In the genomic region with DNA sequence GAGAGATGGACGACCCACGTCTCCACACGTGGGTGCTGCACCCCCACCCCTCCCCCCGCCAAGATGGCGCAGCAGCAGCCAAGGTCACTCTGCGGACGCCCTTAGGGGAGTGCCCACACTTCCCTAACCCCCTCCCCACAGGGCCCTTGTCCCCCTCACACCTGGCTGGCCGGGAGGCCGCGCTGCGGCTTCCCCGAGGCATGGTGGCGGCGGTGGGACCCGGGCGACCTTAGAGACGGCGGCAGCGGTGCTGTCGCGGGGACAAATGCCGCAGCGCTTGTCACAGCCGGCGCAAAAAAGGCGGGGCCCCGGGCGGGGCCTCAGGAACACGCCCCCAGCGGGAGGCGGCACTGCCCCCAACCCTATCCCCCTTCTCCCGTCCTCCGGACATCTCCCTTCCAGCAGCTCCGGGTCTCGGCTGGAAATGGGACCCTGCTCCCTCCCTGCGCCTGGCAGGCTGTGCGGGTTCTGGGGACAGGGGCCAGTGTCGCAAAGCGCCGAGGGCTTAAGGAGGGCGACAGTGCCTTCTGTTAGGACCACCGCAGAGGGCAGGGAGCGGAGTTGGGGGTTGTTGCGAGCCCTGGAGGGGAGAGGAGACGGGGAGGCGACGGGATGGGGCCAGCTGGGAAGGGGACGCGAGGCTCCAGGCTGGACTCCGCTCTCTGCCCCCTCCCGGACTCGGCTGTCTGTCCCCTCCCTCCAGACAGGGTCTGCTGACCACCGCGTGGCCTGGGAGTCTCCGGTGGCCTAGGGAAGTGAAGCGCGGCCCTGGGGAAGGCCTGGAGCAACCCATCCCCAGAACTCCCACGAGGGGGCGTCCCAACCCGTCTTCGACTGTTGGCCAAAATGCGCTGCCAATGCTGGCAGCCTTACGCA, we compare ENCODE assay signal across 1 cellular context.
TF ChIP-seq lines count a peak whose summit lies in the region.

A gene (minus strand): TSS at position 300 of the 876 bp plus-strand sequence. CDS start 98 bp downstream, at position 202.

TF ChIP-seq in HepG2, 621 proteins besides CTCF, POLR2A, EP300 and RAD21 (continued from another document and continues in another):
- TF ChIP-seq NFYC (CRISPR knock-in tag; IDR thresholded peaks at IDR 0.05) (no peak), FOXK1 (CRISPR knock-in tag; IDR thresholded peaks at IDR 0.05; ENCODE audit: borderline replicate concordance, low read depth) (0 out of 2 replicates have a peak, but pooled peaks have one; percentile 10), MZF1 (CRISPR knock-in tag; IDR thresholded peaks at IDR 0.05; ENCODE audit: borderline replicate concordance) (no peak), KLF11 (CRISPR knock-in tag; IDR thresholded peaks at IDR 0.05) (0 out of 2 replicates have a peak, but pooled peaks have one; percentile 0), ZBTB1 (CRISPR knock-in tag; IDR thresholded peaks at IDR 0.05; ENCODE audit: borderline replicate concordance) (no peak), BRCA1 (CRISPR knock-in tag; IDR thresholded peaks at IDR 0.05) (no peak), SCMH1 (CRISPR knock-in tag; IDR thresholded peaks at IDR 0.05; ENCODE audit: borderline replicate concordance) (no peak), NR2F2 (IDR thresholded peaks at IDR 0.05; ENCODE audit: borderline replicate concordance, low read depth) (peak; percentile 24; the same call in 1 of the 2 replicates), ZNF577 (CRISPR knock-in tag; IDR thresholded peaks at IDR 0.05; ENCODE audit: borderline replicate concordance, low read depth) (no peak), PTBP1 (IDR thresholded peaks at IDR 0.05; ENCODE audit: low read depth, low read length, poor library complexity, severe bottlenecking) (no peak), ZNF468 (CRISPR knock-in tag; IDR thresholded peaks at IDR 0.05) (no peak), GABPB1 (CRISPR knock-in tag; IDR thresholded peaks at IDR 0.05) (peak; percentile 62), ZNF530 (CRISPR knock-in tag; IDR thresholded peaks at IDR 0.05; ENCODE audit: low read depth) (no peak), ZNF337 (CRISPR knock-in tag; IDR thresholded peaks at IDR 0.05; ENCODE audit: borderline replicate concordance, low read depth) (no peak), DNMT3B (CRISPR knock-in tag; conservative IDR thresholded peaks at IDR 0.05) (0 out of 2 replicates have a peak, but pooled peaks have one; percentile 63), POLR2G (IDR thresholded peaks at IDR 0.05; ENCODE audit: low read depth, low read length) (peak; percentile 88), XRCC5 (optimal IDR thresholded peaks at IDR 0.05; ENCODE audit: low read length) (peak; percentile 83), KDM6A (CRISPR knock-in tag; IDR thresholded peaks at IDR 0.05; ENCODE audit: low read depth) (no peak), SRSF9 (IDR thresholded peaks at IDR 0.05; ENCODE audit: borderline replicate concordance, insufficient read depth, low read depth, low read length, poor library complexity, severe bottlenecking) (no peak)
- TF ChIP-seq, protein P1, sequence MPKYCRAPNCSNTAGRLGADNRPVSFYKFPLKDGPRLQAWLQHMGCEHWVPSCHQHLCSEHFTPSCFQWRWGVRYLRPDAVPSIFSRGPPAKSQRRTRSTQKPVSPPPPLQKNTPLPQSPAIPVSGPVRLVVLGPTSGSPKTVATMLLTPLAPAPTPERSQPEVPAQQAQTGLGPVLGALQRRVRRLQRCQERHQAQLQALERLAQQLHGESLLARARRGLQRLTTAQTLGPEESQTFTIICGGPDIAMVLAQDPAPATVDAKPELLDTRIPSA (CRISPR knock-in tag; IDR thresholded peaks at IDR 0.05; ENCODE audit: borderline replicate concordance): no peak; the same call in 1 of the 2 replicates
- TF ChIP-seq, protein P2, sequence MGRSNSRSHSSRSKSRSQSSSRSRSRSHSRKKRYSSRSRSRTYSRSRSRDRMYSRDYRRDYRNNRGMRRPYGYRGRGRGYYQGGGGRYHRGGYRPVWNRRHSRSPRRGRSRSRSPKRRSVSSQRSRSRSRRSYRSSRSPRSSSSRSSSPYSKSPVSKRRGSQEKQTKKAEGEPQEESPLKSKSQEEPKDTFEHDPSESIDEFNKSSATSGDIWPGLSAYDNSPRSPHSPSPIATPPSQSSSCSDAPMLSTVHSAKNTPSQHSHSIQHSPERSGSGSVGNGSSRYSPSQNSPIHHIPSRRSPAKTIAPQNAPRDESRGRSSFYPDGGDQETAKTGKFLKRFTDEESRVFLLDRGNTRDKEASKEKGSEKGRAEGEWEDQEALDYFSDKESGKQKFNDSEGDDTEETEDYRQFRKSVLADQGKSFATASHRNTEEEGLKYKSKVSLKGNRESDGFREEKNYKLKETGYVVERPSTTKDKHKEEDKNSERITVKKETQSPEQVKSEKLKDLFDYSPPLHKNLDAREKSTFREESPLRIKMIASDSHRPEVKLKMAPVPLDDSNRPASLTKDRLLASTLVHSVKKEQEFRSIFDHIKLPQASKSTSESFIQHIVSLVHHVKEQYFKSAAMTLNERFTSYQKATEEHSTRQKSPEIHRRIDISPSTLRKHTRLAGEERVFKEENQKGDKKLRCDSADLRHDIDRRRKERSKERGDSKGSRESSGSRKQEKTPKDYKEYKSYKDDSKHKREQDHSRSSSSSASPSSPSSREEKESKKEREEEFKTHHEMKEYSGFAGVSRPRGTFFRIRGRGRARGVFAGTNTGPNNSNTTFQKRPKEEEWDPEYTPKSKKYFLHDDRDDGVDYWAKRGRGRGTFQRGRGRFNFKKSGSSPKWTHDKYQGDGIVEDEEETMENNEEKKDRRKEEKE (IDR thresholded peaks at IDR 0.05): no peak
- TF ChIP-seq, protein P3, sequence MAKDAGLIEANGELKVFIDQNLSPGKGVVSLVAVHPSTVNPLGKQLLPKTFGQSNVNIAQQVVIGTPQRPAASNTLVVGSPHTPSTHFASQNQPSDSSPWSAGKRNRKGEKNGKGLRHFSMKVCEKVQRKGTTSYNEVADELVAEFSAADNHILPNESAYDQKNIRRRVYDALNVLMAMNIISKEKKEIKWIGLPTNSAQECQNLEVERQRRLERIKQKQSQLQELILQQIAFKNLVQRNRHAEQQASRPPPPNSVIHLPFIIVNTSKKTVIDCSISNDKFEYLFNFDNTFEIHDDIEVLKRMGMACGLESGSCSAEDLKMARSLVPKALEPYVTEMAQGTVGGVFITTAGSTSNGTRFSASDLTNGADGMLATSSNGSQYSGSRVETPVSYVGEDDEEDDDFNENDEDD (CRISPR knock-in tag; IDR thresholded peaks at IDR 0.05; ENCODE audit: borderline replicate concordance): no peak; the same call in 1 of the 2 replicates
- TF ChIP-seq, protein P4, sequence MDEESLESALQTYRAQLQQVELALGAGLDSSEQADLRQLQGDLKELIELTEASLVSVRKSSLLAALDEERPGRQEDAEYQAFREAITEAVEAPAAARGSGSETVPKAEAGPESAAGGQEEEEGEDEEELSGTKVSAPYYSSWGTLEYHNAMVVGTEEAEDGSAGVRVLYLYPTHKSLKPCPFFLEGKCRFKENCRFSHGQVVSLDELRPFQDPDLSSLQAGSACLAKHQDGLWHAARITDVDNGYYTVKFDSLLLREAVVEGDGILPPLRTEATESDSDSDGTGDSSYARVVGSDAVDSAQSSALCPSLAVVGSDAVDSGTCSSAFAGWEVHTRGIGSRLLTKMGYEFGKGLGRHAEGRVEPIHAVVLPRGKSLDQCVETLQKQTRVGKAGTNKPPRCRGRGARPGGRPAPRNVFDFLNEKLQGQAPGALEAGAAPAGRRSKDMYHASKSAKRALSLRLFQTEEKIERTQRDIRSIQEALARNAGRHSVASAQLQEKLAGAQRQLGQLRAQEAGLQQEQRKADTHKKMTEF (CRISPR knock-in tag; IDR thresholded peaks at IDR 0.05): peak; percentile 59
- TF ChIP-seq, protein P5, sequence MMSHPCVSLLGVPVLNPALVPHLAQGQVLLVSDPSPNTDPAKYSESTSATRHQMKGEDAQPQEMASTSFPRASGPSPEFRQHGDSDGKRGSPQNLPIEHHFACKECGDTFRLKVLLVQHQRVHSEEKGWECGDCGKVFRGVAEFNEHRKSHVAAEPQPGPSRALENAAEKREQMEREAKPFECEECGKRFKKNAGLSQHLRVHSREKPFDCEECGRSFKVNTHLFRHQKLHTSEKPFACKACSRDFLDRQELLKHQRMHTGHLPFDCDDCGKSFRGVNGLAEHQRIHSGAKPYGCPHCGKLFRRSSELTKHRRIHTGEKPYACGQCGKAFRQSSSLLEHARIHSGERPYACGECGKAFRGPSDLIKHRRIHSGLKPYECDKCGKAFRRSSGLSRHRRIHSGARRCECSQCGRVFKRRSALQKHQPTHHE (CRISPR knock-in tag; IDR thresholded peaks at IDR 0.05; ENCODE audit: borderline replicate concordance): peak; percentile 16; the same call in 1 of the 2 replicates
- TF ChIP-seq, protein P6, sequence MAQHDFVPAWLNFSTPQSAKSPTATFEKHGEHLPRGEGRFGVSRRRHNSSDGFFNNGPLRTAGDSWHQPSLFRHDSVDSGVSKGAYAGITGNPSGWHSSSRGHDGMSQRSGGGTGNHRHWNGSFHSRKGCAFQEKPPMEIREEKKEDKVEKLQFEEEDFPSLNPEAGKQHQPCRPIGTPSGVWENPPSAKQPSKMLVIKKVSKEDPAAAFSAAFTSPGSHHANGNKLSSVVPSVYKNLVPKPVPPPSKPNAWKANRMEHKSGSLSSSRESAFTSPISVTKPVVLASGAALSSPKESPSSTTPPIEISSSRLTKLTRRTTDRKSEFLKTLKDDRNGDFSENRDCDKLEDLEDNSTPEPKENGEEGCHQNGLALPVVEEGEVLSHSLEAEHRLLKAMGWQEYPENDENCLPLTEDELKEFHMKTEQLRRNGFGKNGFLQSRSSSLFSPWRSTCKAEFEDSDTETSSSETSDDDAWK (CRISPR knock-in tag; IDR thresholded peaks at IDR 0.05): no peak
- TF ChIP-seq, protein P7, sequence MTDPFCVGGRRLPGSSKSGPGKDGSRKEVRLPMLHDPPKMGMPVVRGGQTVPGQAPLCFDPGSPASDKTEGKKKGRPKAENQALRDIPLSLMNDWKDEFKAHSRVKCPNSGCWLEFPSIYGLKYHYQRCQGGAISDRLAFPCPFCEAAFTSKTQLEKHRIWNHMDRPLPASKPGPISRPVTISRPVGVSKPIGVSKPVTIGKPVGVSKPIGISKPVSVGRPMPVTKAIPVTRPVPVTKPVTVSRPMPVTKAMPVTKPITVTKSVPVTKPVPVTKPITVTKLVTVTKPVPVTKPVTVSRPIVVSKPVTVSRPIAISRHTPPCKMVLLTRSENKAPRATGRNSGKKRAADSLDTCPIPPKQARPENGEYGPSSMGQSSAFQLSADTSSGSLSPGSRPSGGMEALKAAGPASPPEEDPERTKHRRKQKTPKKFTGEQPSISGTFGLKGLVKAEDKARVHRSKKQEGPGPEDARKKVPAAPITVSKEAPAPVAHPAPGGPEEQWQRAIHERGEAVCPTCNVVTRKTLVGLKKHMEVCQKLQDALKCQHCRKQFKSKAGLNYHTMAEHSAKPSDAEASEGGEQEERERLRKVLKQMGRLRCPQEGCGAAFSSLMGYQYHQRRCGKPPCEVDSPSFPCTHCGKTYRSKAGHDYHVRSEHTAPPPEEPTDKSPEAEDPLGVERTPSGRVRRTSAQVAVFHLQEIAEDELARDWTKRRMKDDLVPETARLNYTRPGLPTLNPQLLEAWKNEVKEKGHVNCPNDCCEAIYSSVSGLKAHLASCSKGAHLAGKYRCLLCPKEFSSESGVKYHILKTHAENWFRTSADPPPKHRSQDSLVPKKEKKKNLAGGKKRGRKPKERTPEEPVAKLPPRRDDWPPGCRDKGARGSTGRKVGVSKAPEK (CRISPR knock-in tag; IDR thresholded peaks at IDR 0.05; ENCODE audit: borderline replicate concordance): no peak
- TF ChIP-seq, protein P8, sequence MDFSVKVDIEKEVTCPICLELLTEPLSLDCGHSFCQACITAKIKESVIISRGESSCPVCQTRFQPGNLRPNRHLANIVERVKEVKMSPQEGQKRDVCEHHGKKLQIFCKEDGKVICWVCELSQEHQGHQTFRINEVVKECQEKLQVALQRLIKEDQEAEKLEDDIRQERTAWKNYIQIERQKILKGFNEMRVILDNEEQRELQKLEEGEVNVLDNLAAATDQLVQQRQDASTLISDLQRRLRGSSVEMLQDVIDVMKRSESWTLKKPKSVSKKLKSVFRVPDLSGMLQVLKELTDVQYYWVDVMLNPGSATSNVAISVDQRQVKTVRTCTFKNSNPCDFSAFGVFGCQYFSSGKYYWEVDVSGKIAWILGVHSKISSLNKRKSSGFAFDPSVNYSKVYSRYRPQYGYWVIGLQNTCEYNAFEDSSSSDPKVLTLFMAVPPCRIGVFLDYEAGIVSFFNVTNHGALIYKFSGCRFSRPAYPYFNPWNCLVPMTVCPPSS (IDR thresholded peaks at IDR 0.05): no peak
- TF ChIP-seq, protein P9, sequence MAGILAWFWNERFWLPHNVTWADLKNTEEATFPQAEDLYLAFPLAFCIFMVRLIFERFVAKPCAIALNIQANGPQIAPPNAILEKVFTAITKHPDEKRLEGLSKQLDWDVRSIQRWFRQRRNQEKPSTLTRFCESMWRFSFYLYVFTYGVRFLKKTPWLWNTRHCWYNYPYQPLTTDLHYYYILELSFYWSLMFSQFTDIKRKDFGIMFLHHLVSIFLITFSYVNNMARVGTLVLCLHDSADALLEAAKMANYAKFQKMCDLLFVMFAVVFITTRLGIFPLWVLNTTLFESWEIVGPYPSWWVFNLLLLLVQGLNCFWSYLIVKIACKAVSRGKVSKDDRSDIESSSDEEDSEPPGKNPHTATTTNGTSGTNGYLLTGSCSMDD (CRISPR knock-in tag; IDR thresholded peaks at IDR 0.05): no peak
- TF ChIP-seq, protein P10, sequence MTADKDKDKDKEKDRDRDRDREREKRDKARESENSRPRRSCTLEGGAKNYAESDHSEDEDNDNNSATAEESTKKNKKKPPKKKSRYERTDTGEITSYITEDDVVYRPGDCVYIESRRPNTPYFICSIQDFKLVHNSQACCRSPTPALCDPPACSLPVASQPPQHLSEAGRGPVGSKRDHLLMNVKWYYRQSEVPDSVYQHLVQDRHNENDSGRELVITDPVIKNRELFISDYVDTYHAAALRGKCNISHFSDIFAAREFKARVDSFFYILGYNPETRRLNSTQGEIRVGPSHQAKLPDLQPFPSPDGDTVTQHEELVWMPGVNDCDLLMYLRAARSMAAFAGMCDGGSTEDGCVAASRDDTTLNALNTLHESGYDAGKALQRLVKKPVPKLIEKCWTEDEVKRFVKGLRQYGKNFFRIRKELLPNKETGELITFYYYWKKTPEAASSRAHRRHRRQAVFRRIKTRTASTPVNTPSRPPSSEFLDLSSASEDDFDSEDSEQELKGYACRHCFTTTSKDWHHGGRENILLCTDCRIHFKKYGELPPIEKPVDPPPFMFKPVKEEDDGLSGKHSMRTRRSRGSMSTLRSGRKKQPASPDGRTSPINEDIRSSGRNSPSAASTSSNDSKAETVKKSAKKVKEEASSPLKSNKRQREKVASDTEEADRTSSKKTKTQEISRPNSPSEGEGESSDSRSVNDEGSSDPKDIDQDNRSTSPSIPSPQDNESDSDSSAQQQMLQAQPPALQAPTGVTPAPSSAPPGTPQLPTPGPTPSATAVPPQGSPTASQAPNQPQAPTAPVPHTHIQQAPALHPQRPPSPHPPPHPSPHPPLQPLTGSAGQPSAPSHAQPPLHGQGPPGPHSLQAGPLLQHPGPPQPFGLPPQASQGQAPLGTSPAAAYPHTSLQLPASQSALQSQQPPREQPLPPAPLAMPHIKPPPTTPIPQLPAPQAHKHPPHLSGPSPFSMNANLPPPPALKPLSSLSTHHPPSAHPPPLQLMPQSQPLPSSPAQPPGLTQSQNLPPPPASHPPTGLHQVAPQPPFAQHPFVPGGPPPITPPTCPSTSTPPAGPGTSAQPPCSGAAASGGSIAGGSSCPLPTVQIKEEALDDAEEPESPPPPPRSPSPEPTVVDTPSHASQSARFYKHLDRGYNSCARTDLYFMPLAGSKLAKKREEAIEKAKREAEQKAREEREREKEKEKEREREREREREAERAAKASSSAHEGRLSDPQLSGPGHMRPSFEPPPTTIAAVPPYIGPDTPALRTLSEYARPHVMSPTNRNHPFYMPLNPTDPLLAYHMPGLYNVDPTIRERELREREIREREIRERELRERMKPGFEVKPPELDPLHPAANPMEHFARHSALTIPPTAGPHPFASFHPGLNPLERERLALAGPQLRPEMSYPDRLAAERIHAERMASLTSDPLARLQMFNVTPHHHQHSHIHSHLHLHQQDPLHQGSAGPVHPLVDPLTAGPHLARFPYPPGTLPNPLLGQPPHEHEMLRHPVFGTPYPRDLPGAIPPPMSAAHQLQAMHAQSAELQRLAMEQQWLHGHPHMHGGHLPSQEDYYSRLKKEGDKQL (CRISPR knock-in tag; IDR thresholded peaks at IDR 0.05; ENCODE audit: low read depth): no peak
